ENCODE assay signal across 23 cellular contexts in the genomic region with DNA sequence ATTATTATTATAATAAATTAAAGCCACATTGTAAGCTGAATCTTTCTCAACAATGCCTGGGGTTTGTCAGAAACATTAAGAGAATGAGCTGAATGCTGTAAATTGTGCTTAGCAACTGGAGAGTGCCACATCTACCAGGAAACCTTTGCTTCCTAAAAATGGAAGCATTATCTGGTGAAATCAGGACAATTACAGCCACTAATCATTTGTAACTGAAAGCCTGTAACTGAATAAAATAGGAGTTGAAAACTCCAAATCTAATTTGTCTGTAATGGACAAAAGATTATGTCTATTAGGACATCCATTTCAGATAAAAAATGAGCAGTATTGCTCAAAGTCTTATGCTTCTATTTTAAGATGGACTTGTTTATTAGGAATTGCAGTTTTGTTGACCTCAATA.
"Had no signal": no experiment of that assay in that cellular context is flagged by ENCODE, and none has a peak within 500 bp of the region (broad histone marks: within the 10 kb centered on the region; RNA-seq: fewer than 3 reads in every experiment).

No MANE protein-coding gene starts in this region.

- DNase-seq: activated B cell treated with CpG ODN at 0.5 μM for 24 hours; activated CD4-positive, alpha-beta memory T cell treated with anti-CD3 and anti-CD28 coated beads for 36 hours; activated CD4-positive, alpha-beta T cell treated with anti-CD3 and anti-CD28 coated beads for 4 hours; activated CD4-positive, alpha-beta T cell treated with anti-CD3 and anti-CD28 coated beads, Interleukin-2, amount 10 ng/mL, durations not matched to agents 24 days and 14 days; activated CD4-positive, alpha-beta T cell treated with anti-CD3 and anti-CD28 coated beads, Interleukin-2, amount 50 U/mL, for 1 hour; activated CD4-positive, alpha-beta T cell treated with anti-CD3 and anti-CD28 coated beads, Interleukin-2, amount 50 U/mL, for 4 hours; activated CD4-positive, CD25-positive, alpha-beta regulatory T cell treated with anti-CD3 and anti-CD28 coated beads, Interleukin-2, amount 50 U/mL, for 72 hours; activated CD8-positive, alpha-beta memory T cell treated with anti-CD3 and anti-CD28 coated beads, Interleukin-2, amount 50 U/mL, for 4 hours; activated CD8-positive, alpha-beta T cell treated with anti-CD3 and anti-CD28 coated beads for 36 hours; activated effector memory CD4-positive, alpha-beta T cell treated with Interleukin-2 at 50 U/mL for 16 hours; activated gamma-delta T cell; activated naive CD4-positive, alpha-beta T cell treated with anti-CD3 and anti-CD28 coated beads, Interleukin-2, amount 10 ng/mL, durations not matched to agents 7 days and 5 days; activated naive CD4-positive, alpha-beta T cell treated with Interleukin-2 at 50 U/mL for 16 hours; activated naive CD8-positive, alpha-beta T cell treated with anti-CD3 and anti-CD28 coated beads, Interleukin-2, amount 10 ng/mL, durations not matched to agents 7 days and 5 days; activated naive CD8-positive, alpha-beta T cell treated with anti-CD3 and anti-CD28 coated beads, Interleukin-2, amount 50 U/mL, for 24 hours; activated T-cell treated with anti-CD3 and anti-CD28 coated beads, Interleukin-2, amount 50 U/mL, for 24 hours; activated T-cell treated with anti-CD3 and anti-CD28 coated beads, Interleukin-2, amount 50 U/mL, for 48 hours; amygdala; anterior cingulate cortex; caudate nucleus; cerebellar nuclear complex; T-helper 2 cell; T-helper 9 cell had no signal

- ATAC-seq: activated CD8-positive, alpha-beta T cell treated with anti-CD3 and anti-CD28 coated beads for 36 hours; activated naive CD8-positive, alpha-beta T cell treated with anti-CD3 and anti-CD28 coated beads, Interleukin-2, amount 50 U/mL, for 24 hours had no signal
